Comparison of ENCODE assay signal across 11 cellular contexts in genomic region chr1:110542730-110543129, GRCh38. TPM values are rescaled to one million over a fixed set of nuclear protein-coding genes. Genes with fewer than 3 reads are reported as not detected.
A peak's percentile ranks its signal among the peaks of the same experiment; 100 is the strongest.
DNase-seq lines count a peak whose midpoint lies in the region; ATAC-seq and TF ChIP-seq lines count a peak whose summit lies in the region.
"Had no signal": no experiment of that assay in that cellular context is flagged by ENCODE, and none has a peak within 500 bp of the region (broad histone marks: within the 10 kb centered on the region; RNA-seq: fewer than 3 reads in every experiment).

No MANE protein-coding gene starts in this region.

- DNase-seq in H4 (ENCODE audit: low spot score): peak; percentile 23
- DNase-seq in NCI-H226: peak; percentile 15
- peak; percentile 55 to 61 for DNase-seq in cardiac fibroblast (ENCODE audit: low read depth in 2 of 2)
- peak; percentile 23 for DNase-seq in mucosa of gallbladder (ENCODE audit: low spot score)
- no peak for DNase-seq in activated T-cell treated with anti-CD3 and anti-CD28 coated beads, Interleukin-2, amount 50 U/mL, for 48 hours
- DNase-seq: H9, heart right ventricle, pancreas had no signal

- ATAC-seq in HG03354 (IDR thresholded peaks at IDR 0.05; ENCODE audit: poor library complexity, severe bottlenecking, unreplicated experiment): no peak
- no peak for ATAC-seq in GM21526 (IDR thresholded peaks at IDR 0.05; ENCODE audit: low FRiP score, unreplicated experiment)
- no peak for ATAC-seq in GM21786 (IDR thresholded peaks at IDR 0.05; ENCODE audit: unreplicated experiment)
- ATAC-seq: heart right ventricle had no signal

- no peak overlapping the region for H3K4me3 ChIP-seq in cardiac fibroblast (replicated peaks in 1 of 2; ENCODE audit: low read depth in 2 of 2, low read length in 2 of 2)
- H3K4me3 ChIP-seq: heart right ventricle, pancreas had no signal

- TF ChIP-seq CTCF in cardiac fibroblast (IDR thresholded peaks at IDR 0.05; ENCODE audit: low read depth, low read length): no peak

RNA-seq across cellular contexts. Expression of gene KCNA10, which starts 23.8 kb away (rescaled TPM):
- not detected in 2 replicates for total RNA-seq in H4 (2014; rRNA removed; shearing (Covaris generic))
- not detected for total RNA-seq in mucosa of gallbladder
- total RNA-seq: H9, heart right ventricle, pancreas had no signal

Comparison
In these comparisons a context has a peak if more than half of its experiments do, and no peak if none do; other contexts are left out.
1. DNase-seq: peak in H4 (single experiment), NCI-H226 (single experiment), cardiac fibroblast (2 of 2) and mucosa of gallbladder (single experiment); none in activated T-cell treated with anti-CD3 and anti-CD28 coated beads, Interleukin-2, amount 50 U/mL, for 48 hours (0 of 2).